In the genomic region with DNA sequence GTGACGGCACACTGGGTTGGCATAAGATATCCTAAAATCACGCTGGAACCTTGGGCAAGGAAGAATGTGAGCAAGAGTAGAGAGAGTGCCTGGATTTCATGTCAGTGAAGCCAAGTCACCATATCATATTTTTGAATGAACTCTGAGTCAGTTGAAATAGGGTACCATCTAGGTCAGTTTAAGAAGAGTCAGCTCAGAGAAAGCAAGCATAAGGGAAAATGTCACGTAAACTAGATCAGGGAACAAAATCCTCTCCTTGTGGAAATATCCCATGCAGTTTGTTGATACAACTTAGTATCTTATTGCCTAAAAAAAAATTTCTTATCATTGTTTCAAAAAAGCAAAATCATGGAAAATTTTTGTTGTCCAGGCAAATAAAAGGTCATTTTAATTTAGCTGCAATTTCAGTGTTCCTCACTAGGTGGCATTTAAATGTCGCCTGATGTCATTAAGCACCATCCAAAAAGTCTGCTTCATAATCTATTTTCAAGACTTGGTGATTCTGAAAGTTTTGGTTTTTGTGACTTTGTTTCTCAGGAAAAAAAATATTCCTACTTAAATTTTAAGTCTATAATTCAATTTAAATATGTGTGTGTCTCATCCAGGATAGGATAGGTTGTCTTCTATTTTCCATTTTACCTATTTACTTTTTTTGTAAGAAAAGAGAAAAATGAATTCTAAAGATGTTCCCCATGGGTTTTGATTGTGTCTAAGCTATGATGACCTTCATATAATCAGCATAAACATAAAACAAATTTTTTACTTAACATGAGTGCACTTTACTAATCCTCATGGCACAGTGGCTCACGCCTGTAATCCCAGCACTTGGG, we compare ENCODE assay signal across 8 cellular contexts. TPM values are rescaled to one million over a fixed set of nuclear protein-coding genes. Genes with fewer than 3 reads are reported as not detected.
DNase-seq lines count a peak whose midpoint lies in the region; ATAC-seq, FAIRE-seq and TF ChIP-seq lines count a peak whose summit lies in the region.

No MANE protein-coding gene starts in this region.

- H3K4me2 ChIP-seq in K562 (ENCODE audit: insufficient read depth, low read length) (no peak overlapping the region), neuronal stem cell (ENCODE audit: insufficient read depth, low read length, poor library complexity, severe bottlenecking) (no peak overlapping the region)

- H3K79me1 ChIP-seq in neuronal stem cell (ENCODE audit: low read depth, low read length): no peaks in the 10 kb centered on the region

- peak; percentile 84 to 90 for TF ChIP-seq RAD21 in K562 (CRISPR knock-in tag; conservative IDR thresholded peaks at IDR 0.05 in 1 of 2, IDR thresholded peaks at IDR 0.05 in 1 of 2)

- no TSS peak for BruUV-seq in K562 (replicated peaks; lab: Mats Ljungman, UMichigan)

- no peaks in the 10 kb centered on the region for H3K36me3 ChIP-seq in CD4-positive, alpha-beta memory T cell (ENCODE audit: insufficient read depth, low read length)
- H3K36me3 ChIP-seq in K562 (ENCODE audit: control insufficient read depth, insufficient read depth, low read length) (no peaks in the 10 kb centered on the region), neuronal stem cell (replicated peaks in 1 of 2; ENCODE audit: control insufficient read depth in 2 of 2, insufficient read depth in 2 of 2, low read length in 2 of 2) (no peaks in the 10 kb centered on the region)

- peaks cover 3 to 15% of the 10 kb centered on the region in 2 donors for H3K36me3 Mint-ChIP-seq in CD4-positive, alpha-beta memory T cell

- H3K4me1 Mint-ChIP-seq in CD4-positive, alpha-beta memory T cell: peaks cover 0 to 10% (median 0%) of the 10 kb centered on the region in 4 donors

- H3K27ac ChIP-seq in CD4-positive, alpha-beta memory T cell (ENCODE audit: low read depth, low read length): no peak overlapping the region
- H3K27ac ChIP-seq in K562 (ENCODE audit: extremely low read depth, low read depth, low read length) (no peak overlapping the region), neuronal stem cell (replicated peaks; ENCODE audit: low read length) (no peak overlapping the region)

- TF ChIP-seq POLR2A in K562 (conservative IDR thresholded peaks at IDR 0.05): no peak

- H3K4me3 ChIP-seq in CD4-positive, alpha-beta memory T cell (ENCODE audit: low read length in 2 of 2): no peak overlapping the region
- H3K4me3 ChIP-seq in K562 (no peak overlapping the region), neuronal stem cell (ENCODE audit: low read length in 2 of 2) (no peak overlapping the region)

- no peak overlapping the region for H3K18ac ChIP-seq in neuronal stem cell (ENCODE audit: low read length)

- CTCF ChIA-PET in CD4-positive, alpha-beta memory T cell (lab: Charles Lee; ENCODE audit: partially characterized antibody): interaction anchor here (0.7 to 8.1 kb wide), 37 partner anchors 9 to 200 kb away, joined by 3 to 188 read pairs (median 4); a partner anchor contains a TSS
- CTCF ChIA-PET in K562 (lab: Yijun Ruan, JAX; ENCODE audit: low intra/inter-chr PET ratio): interaction anchor here (3.2 kb wide), 1 partner anchor 147 kb away, joined by 15 read pairs; no protein-coding TSS in a partner anchor

- no peaks in the 10 kb centered on the region for H3K9me3 ChIP-seq in CD4-positive, alpha-beta memory T cell (ENCODE audit: control insufficient read depth in 1 of 2, low read length in 2 of 2)
- H3K9me3 ChIP-seq in K562 (replicated peaks; ENCODE audit: control insufficient read depth, insufficient read depth, low read depth, low read length) (no peaks in the 10 kb centered on the region), neuronal stem cell (replicated peaks in 1 of 2; ENCODE audit: control insufficient read depth in 2 of 2, insufficient read depth in 1 of 2, low read depth in 1 of 2, low read length in 2 of 2) (peaks cover 0 to 2% of the 10 kb centered on the region in 2 donors)

- TF ChIP-seq EP300 in K562 (IDR thresholded peaks at IDR 0.05; ENCODE audit: low read length): no peak

- no peaks in the 10 kb centered on the region for H3K27me3 ChIP-seq in CD4-positive, alpha-beta memory T cell (ENCODE audit: insufficient read depth, low read length)
- H3K27me3 ChIP-seq in K562 (ENCODE audit: control insufficient read depth in 2 of 2, insufficient read depth in 2 of 2, low read length in 2 of 2) (no peaks in the 10 kb centered on the region), neuronal stem cell (ENCODE audit: control insufficient read depth in 3 of 3, insufficient read depth in 3 of 3, low read depth in 1 of 3, low read length in 3 of 3) (no peaks in the 10 kb centered on the region)

- no peaks in the 10 kb centered on the region for H3K27me3 Mint-ChIP-seq in CD4-positive, alpha-beta memory T cell

- no peak overlapping the region for H2BK12ac ChIP-seq in neuronal stem cell (ENCODE audit: low read length)

- no peak overlapping the region for H3K9ac ChIP-seq in K562 (ENCODE audit: insufficient read depth in 1 of 2, low read depth in 2 of 2, low read length in 2 of 2)
- no peak overlapping the region for H3K9ac ChIP-seq in neuronal stem cell (ENCODE audit: low read depth, low read length, poor library complexity)

- TF ChIP-seq CTCF in K562 (IDR thresholded peaks at IDR 0.05 in 2 of 3, conservative IDR thresholded peaks at IDR 0.05 in 1 of 3; ENCODE audit: insufficient read depth in 2 of 3, low read depth in 1 of 3, low read length in 3 of 3): peak; percentile 48 to 87 (median 64); a peak in 5 of 6 replicates

- in situ Hi-C loops in K562 (cut with MboI): no loop called here

- ATAC-seq in GM21390 (IDR thresholded peaks at IDR 0.05; ENCODE audit: unreplicated experiment) (peak; percentile 67), K562 (peak; percentile 63), HG02623 (IDR thresholded peaks at IDR 0.05; ENCODE audit: unreplicated experiment) (no peak), HG02798 (IDR thresholded peaks at IDR 0.05; ENCODE audit: poor library complexity, unreplicated experiment) (no peak)

- H3K23ac ChIP-seq in neuronal stem cell (ENCODE audit: low read depth, low read length, poor library complexity): no peak overlapping the region

- H2BK15ac ChIP-seq in neuronal stem cell (ENCODE audit: low read length): no peak overlapping the region

- H4K91ac ChIP-seq in neuronal stem cell (ENCODE audit: low read depth, low read length, poor library complexity): no peak overlapping the region

- H2BK5ac ChIP-seq in neuronal stem cell (ENCODE audit: low read length): no peak overlapping the region

- peaks cover 0 to 7% (median 4%) of the 10 kb centered on the region in 8 donors for H3K9me3 Mint-ChIP-seq in CD4-positive, alpha-beta memory T cell

- H3K79me2 ChIP-seq in K562 (ENCODE audit: control insufficient read depth, insufficient read depth, low read length): no peaks in the 10 kb centered on the region

- no peaks in the 10 kb centered on the region for H3K9me1 ChIP-seq in K562 (ENCODE audit: control insufficient read depth, insufficient read depth, low read length)

- FAIRE-seq in K562 (lab: Jason Lieb, UNC): peak; percentile 72

- H3K4me1 ChIP-seq in CD4-positive, alpha-beta memory T cell (ENCODE audit: insufficient read depth, low read length): no peaks in the 10 kb centered on the region
- peaks cover 4 to 13% of the 10 kb centered on the region in 2 experiments; a peak in 4 of 5 replicates for H3K4me1 ChIP-seq in K562 (replicated peaks in 1 of 2; ENCODE audit: control insufficient read depth in 2 of 2, insufficient read depth in 2 of 2, low read length in 2 of 2)
- H3K4me1 ChIP-seq in neuronal stem cell (ENCODE audit: control insufficient read depth in 2 of 2, insufficient read depth in 1 of 2, low read depth in 1 of 2, low read length in 2 of 2): no peaks in the 10 kb centered on the region

- no peak overlapping the region for H3K4ac ChIP-seq in neuronal stem cell (ENCODE audit: low read length)

- no peaks in the 10 kb centered on the region for H4K20me1 ChIP-seq in K562 (replicated peaks; ENCODE audit: control insufficient read depth, insufficient read depth, low read length)

- H3K4me3 Mint-ChIP-seq in CD4-positive, alpha-beta memory T cell: no peak overlapping the region

- H3K14ac ChIP-seq in neuronal stem cell (ENCODE audit: low read length): no peak overlapping the region

- H2BK120ac ChIP-seq in neuronal stem cell (ENCODE audit: low read depth, low read length): no peak overlapping the region

- peak in 4 of 5 donors; percentile 39 to 51 (median 46) for DNase-seq in CD4-positive, alpha-beta memory T cell
- DNase-seq in NCI-H460 (ENCODE audit: extremely low read depth, low read depth): peak; percentile 44
- peak in 3 of 4 experiments; percentile 36 to 67 (median 39) for DNase-seq in K562 (ENCODE audit: extremely low read depth in 1 of 4, low spot score in 3 of 4)
- DNase-seq in kidney glomerular epithelial cell (lab: John Stamatoyannopoulos, UW): peak; percentile 12
- DNase-seq in neuronal stem cell (ENCODE audit: low spot score): no peak

- intact Hi-C loops in CD4-positive, alpha-beta memory T cell (cut with micrococcal nuclease): loop anchor here (1.0 to 10.0 kb wide), 7 partner anchors 12 to 147 kb away; no protein-coding TSS in a partner anchor
- intact Hi-C loops in K562 (cut with micrococcal nuclease): loop anchor here (1.0 to 5.0 kb wide), 7 partner anchors 20 to 185 kb away; a partner anchor contains a TSS

- no peak overlapping the region for H2AK5ac ChIP-seq in neuronal stem cell (ENCODE audit: low read depth, low read length)

- no peak overlapping the region for H4K8ac ChIP-seq in neuronal stem cell (ENCODE audit: low read depth, low read length)

- H2AFZ ChIP-seq in K562 (ENCODE audit: low read depth, low read length): no peak overlapping the region
- H2AFZ ChIP-seq in neuronal stem cell (ENCODE audit: low read length): no peak overlapping the region

- POLR2A ChIA-PET in CD4-positive, alpha-beta memory T cell (lab: Charles Lee; ENCODE audit: partially characterized antibody): interaction anchor here (0.8 to 1.9 kb wide), 9 partner anchors 12 to 147 kb away, joined by 3 to 10 read pairs (median 4); a partner anchor contains a TSS
- POLR2A ChIA-PET in K562 (lab: Yijun Ruan, JAX): interaction anchor here (0.7 to 1.5 kb wide), 9 partner anchors 8 to 24 kb away, joined by 3 to 7 read pairs (median 3); no protein-coding TSS in a partner anchor

- WGBS in K562 (ENCODE audit: insufficient coverage, low coverage, missing lambda C conversion rate): 76% methylated on average over 5 of the region's 5 CpGs
- no CpG with 5 or more reads among the region's 5 CpGs for WGBS in neuronal stem cell (ENCODE audit: extremely low coverage in 2 of 2, insufficient read length in 2 of 2, insufficient replicate concordance in 1 of 2), 2 donors

- peak overlapping the region in 1 of 7 donors; percentile 16 for H3K27ac Mint-ChIP-seq in CD4-positive, alpha-beta memory T cell

RNA-seq across cellular contexts. Expression of a gene that starts 19.6 kb away (rescaled TPM):
- total RNA-seq in CD4-positive, alpha-beta memory T cell: 1 to 10 TPM; 3.8 to 4.9 TPM
- 10 to 100 TPM in 1 of 2 donors, 1 to 10 TPM in 1; 5.1 to 10.4 TPM for polyA plus RNA-seq in CD4-positive, alpha-beta memory T cell
- total RNA-seq in NCI-H460 (2014; rRNA removed; shearing (Covaris generic)): 0.02 TPM in 1 of 2 replicates, not detected in the other
- polyA plus RNA-seq in NCI-H460 (2014; cell fraction: nucleus; rRNA removed): 0.60 TPM in 1 of 2 replicates, not detected in the other
- 0.39 and 0.79 TPM in 2 replicates for total RNA-seq in K562 (2011; cell fraction: chromatin; rRNA removed; ENCODE audit: low replicate concordance)
- 0.50 and 0.53 TPM in 2 replicates for total RNA-seq in K562 (2011; cell fraction: nucleolus; rRNA removed)
- total RNA-seq in K562 (2011; cell fraction: nucleoplasm; rRNA removed): 1.2 TPM in 1 of 2 replicates, not detected in the other
- total RNA-seq in K562 (2014; rRNA removed) (0.57 and 1.4 TPM in 2 replicates), K562 (2014; rRNA removed; fragmentation: Illumina TruSeq; extraction: Trizol) (0.41 and 0.51 TPM in 2 replicates), K562 (2015; rRNA removed; fragmentation: Illumina TruSeq; extraction: Trizol) (0.51 and 0.68 TPM in 2 replicates), K562 (2021) (0.18 and 0.49 TPM in 2 replicates)
- polyA plus RNA-seq in K562 (2011; rRNA removed) (0.24 and 0.45 TPM in 2 replicates), K562 (2014; fragmentation: Illumina TruSeq; extraction: Trizol) (0.15 and 0.37 TPM in 2 replicates), K562 (2014; fragmentation: Nextera tagmentation; extraction: Ambion mirVana) (under 1 TPM; 0.15 to 0.28 TPM), K562 (2014; rRNA removed) (0.11 and 0.19 TPM in 2 replicates)
- 0.06 and 0.15 TPM in 2 replicates for polyA plus RNA-seq in K562 (2011; cell fraction: cytosol; rRNA removed)
- 0.28 and 0.38 TPM in 2 replicates for polyA plus RNA-seq in K562 (2011; cell fraction: nucleus; rRNA removed)
- 0.46 and 1.1 TPM in 2 replicates for polyA plus RNA-seq in K562 (2012)
- 0.63 and 0.75 TPM in 2 replicates for polyA minus RNA-seq in K562 (2011; rRNA and poly(A)+ RNA removed)
- not detected in 2 replicates for polyA minus RNA-seq in K562 (2011; cell fraction: cytosol; rRNA and poly(A)+ RNA removed)
- 0.94 and 1.00 TPM in 2 replicates for polyA minus RNA-seq in K562 (2011; cell fraction: nucleus; rRNA and poly(A)+ RNA removed)
- 0.03 TPM for polyA plus RNA-seq in neuronal stem cell (2013, experiment 1 of 2)
- polyA plus RNA-seq in neuronal stem cell (2013, experiment 2 of 2): 0.06 TPM

RNA-seq across cellular contexts. Expression of a gene that starts 20.1 kb away (rescaled TPM):
- 10 to 100 TPM; 34.3 to 41.1 TPM for total RNA-seq in CD4-positive, alpha-beta memory T cell
- polyA plus RNA-seq in CD4-positive, alpha-beta memory T cell: 10 to 100 TPM in 1 of 2 donors, 1 to 10 TPM in 1; 3.9 to 13.3 TPM
- total RNA-seq in NCI-H460 (2014; rRNA removed; shearing (Covaris generic)): 6.9 and 7.3 TPM in 2 replicates
- 7.9 and 9.5 TPM in 2 replicates for polyA plus RNA-seq in NCI-H460 (2014; cell fraction: nucleus; rRNA removed)
- 11.4 and 21.2 TPM in 2 replicates for total RNA-seq in K562 (2011; cell fraction: chromatin; rRNA removed; ENCODE audit: low replicate concordance)
- total RNA-seq in K562 (2011; cell fraction: nucleolus; rRNA removed): 9.5 and 10.4 TPM in 2 replicates
- total RNA-seq in K562 (2011; cell fraction: nucleoplasm; rRNA removed): 8.9 and 16.6 TPM in 2 replicates
- total RNA-seq in K562 (2014; rRNA removed): 6.4 and 8.2 TPM in 2 replicates
- total RNA-seq in K562 (2014; rRNA removed; fragmentation: Illumina TruSeq; extraction: Trizol): 6.0 and 6.7 TPM in 2 replicates
- 4.7 and 5.7 TPM in 2 replicates for total RNA-seq in K562 (2015; rRNA removed; fragmentation: Illumina TruSeq; extraction: Trizol)
- 8.8 and 11.3 TPM in 2 replicates for total RNA-seq in K562 (2021)
- polyA plus RNA-seq in K562 (2011; rRNA removed): 9.2 and 12.1 TPM in 2 replicates
- polyA plus RNA-seq in K562 (2011; cell fraction: cytosol; rRNA removed): 8.8 and 9.9 TPM in 2 replicates
- 8.5 and 10.0 TPM in 2 replicates for polyA plus RNA-seq in K562 (2011; cell fraction: nucleus; rRNA removed)
- polyA plus RNA-seq in K562 (2012): 5.0 and 11.1 TPM in 2 replicates
- polyA plus RNA-seq in K562 (2014; fragmentation: Illumina TruSeq; extraction: Trizol): 6.1 and 7.4 TPM in 2 replicates
- 1 to 10 TPM in 1 of 2 experiments, under 1 TPM in 1; 0.96 to 1.4 TPM for polyA plus RNA-seq in K562 (2014; fragmentation: Nextera tagmentation; extraction: Ambion mirVana)
- 6.2 and 7.0 TPM in 2 replicates for polyA plus RNA-seq in K562 (2014; rRNA removed)
- 14.2 and 14.3 TPM in 2 replicates for polyA minus RNA-seq in K562 (2011; rRNA and poly(A)+ RNA removed)
- polyA minus RNA-seq in K562 (2011; cell fraction: cytosol; rRNA and poly(A)+ RNA removed): 13.1 and 13.8 TPM in 2 replicates
- polyA minus RNA-seq in K562 (2011; cell fraction: nucleus; rRNA and poly(A)+ RNA removed): 10.2 and 14.2 TPM in 2 replicates
- 26.6 TPM for polyA plus RNA-seq in neuronal stem cell (2013, experiment 1 of 2)
- polyA plus RNA-seq in neuronal stem cell (2013, experiment 2 of 2): 27.4 TPM

RNA-seq across cellular contexts. Expression of a gene that starts 31.4 kb away (rescaled TPM):
- 1 to 10 TPM; 3.5 to 4.1 TPM for total RNA-seq in CD4-positive, alpha-beta memory T cell
- 1 to 10 TPM; 6.3 to 9.7 TPM for polyA plus RNA-seq in CD4-positive, alpha-beta memory T cell
- 0.17 and 0.40 TPM in 2 replicates for total RNA-seq in NCI-H460 (2014; rRNA removed; shearing (Covaris generic))
- 4.8 and 5.7 TPM in 2 replicates for polyA plus RNA-seq in NCI-H460 (2014; cell fraction: nucleus; rRNA removed)
- 2.3 and 3.5 TPM in 2 replicates for total RNA-seq in K562 (2011; cell fraction: chromatin; rRNA removed; ENCODE audit: low replicate concordance)
- 2.3 and 2.8 TPM in 2 replicates for total RNA-seq in K562 (2011; cell fraction: nucleolus; rRNA removed)
- 3.5 and 5.2 TPM in 2 replicates for total RNA-seq in K562 (2011; cell fraction: nucleoplasm; rRNA removed)
- 10.5 TPM in 2 replicates for total RNA-seq in K562 (2014; rRNA removed)
- total RNA-seq in K562 (2014; rRNA removed; fragmentation: Illumina TruSeq; extraction: Trizol): 5.0 and 5.3 TPM in 2 replicates
- 7.4 and 7.6 TPM in 2 replicates for total RNA-seq in K562 (2015; rRNA removed; fragmentation: Illumina TruSeq; extraction: Trizol)
- 7.2 and 7.9 TPM in 2 replicates for total RNA-seq in K562 (2021)
- 3.5 and 4.3 TPM in 2 replicates for polyA plus RNA-seq in K562 (2011; rRNA removed)
- polyA plus RNA-seq in K562 (2011; cell fraction: cytosol; rRNA removed): 3.2 and 3.6 TPM in 2 replicates
- polyA plus RNA-seq in K562 (2011; cell fraction: nucleus; rRNA removed): 5.6 and 6.6 TPM in 2 replicates
- polyA plus RNA-seq in K562 (2012): 8.3 and 23.7 TPM in 2 replicates
- polyA plus RNA-seq in K562 (2014; fragmentation: Illumina TruSeq; extraction: Trizol): 5.3 and 6.5 TPM in 2 replicates
- 1 to 10 TPM; 2.6 to 2.9 TPM for polyA plus RNA-seq in K562 (2014; fragmentation: Nextera tagmentation; extraction: Ambion mirVana)
- polyA plus RNA-seq in K562 (2014; rRNA removed): 3.8 and 4.5 TPM in 2 replicates
- 2.9 and 4.3 TPM in 2 replicates for polyA minus RNA-seq in K562 (2011; rRNA and poly(A)+ RNA removed)
- 2.9 and 3.3 TPM in 2 replicates for polyA minus RNA-seq in K562 (2011; cell fraction: cytosol; rRNA and poly(A)+ RNA removed)
- polyA minus RNA-seq in K562 (2011; cell fraction: nucleus; rRNA and poly(A)+ RNA removed): 3.4 and 5.2 TPM in 2 replicates
- 0.21 TPM for polyA plus RNA-seq in neuronal stem cell (2013, experiment 1 of 2)
- 0.19 TPM for polyA plus RNA-seq in neuronal stem cell (2013, experiment 2 of 2)

Comparison
In these comparisons a context has a peak if more than half of its experiments do, and no peak if none do; other contexts are left out.
1. ATAC-seq: peak in GM21390 (single experiment) and K562 (single experiment); none in HG02623 (single experiment) and HG02798 (single experiment).